In genomic region chr4:187444061-187444460, GRCh38 we compare ENCODE assay signal across 14 cellular contexts.
"Had no signal": no experiment of that assay in that cellular context is flagged by ENCODE, and none has a peak within 500 bp of the region (broad histone marks: within the 10 kb centered on the region; RNA-seq: fewer than 3 reads in every experiment).

No MANE protein-coding gene starts in this region.

- H3K9me3 ChIP-seq: lower lobe of right lung, ovary had no signal

- H3K27ac ChIP-seq: epithelial cell of prostate, lower lobe of right lung, ovary had no signal

- DNase-seq: activated B cell treated with CpG ODN at 0.5 μM for 24 hours; activated CD4-positive, alpha-beta T cell treated with anti-CD3 and anti-CD28 coated beads for 48 hours; activated gamma-delta T cell treated with Interleukin-2 at 50 U/mL for 16 hours; amygdala; cerebellar nuclear complex; dermis blood vessel endothelial cell; effector memory CD8-positive, alpha-beta T cell; left colon; lower lobe of right lung; naive thymus-derived CD4-positive, alpha-beta T cell; ovary; SW 1271 had no signal

- ATAC-seq: effector memory CD8-positive, alpha-beta T cell; left colon; lower lobe of right lung; naive thymus-derived CD4-positive, alpha-beta T cell; stimulated activated effector memory CD8-positive, alpha-beta T cell treated with anti-CD3 and anti-CD28 coated beads, Interleukin-12 subunit alpha, Interleukin-12 subunit beta, amount 100 ng/mL, for 72 hours had no signal

- H3K27me3 ChIP-seq: ovary had no signal

- H3K4me3 ChIP-seq: lower lobe of right lung, ovary had no signal

- H3K36me3 ChIP-seq: lower lobe of right lung, ovary had no signal

- H3K4me1 ChIP-seq: lower lobe of right lung had no signal
